In the genomic region with DNA sequence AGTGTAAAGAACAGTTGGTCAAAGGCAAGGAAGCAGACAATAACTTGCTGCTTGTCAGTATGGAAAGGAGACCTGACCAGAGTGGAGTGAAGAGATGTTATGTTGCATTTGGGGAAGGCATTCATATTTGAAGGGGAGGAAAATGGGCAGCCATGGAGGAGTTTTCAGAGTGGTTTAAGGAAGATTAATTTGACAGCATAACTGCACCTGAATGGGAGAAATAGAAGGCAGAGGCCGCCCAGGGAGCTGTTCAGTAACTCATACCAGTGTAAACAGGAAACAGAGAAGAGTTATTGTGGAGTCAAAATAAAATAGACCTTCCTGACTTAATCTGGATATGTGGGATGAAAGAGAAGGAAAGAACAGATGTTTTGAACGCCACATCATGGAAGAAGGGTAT, we compare ENCODE assay signal across 21 cellular contexts. TPM values are rescaled to one million over a fixed set of nuclear protein-coding genes. Genes with fewer than 3 reads are reported as not detected.
A peak's percentile ranks its signal among the peaks of the same experiment; 100 is the strongest.
DNase-seq lines count a peak whose midpoint lies in the region; ATAC-seq, FAIRE-seq and TF ChIP-seq lines count a peak whose summit lies in the region.
"Had no signal": no experiment of that assay in that cellular context is flagged by ENCODE, and none has a peak within 500 bp of the region (broad histone marks: within the 10 kb centered on the region; RNA-seq: fewer than 3 reads in every experiment).

No MANE protein-coding gene starts in this region.

- no peak overlapping the region for H3K27ac ChIP-seq in naive thymus-derived CD4-positive, alpha-beta T cell (ENCODE audit: low read depth, low read length)
- H3K27ac ChIP-seq: foreskin keratinocyte, VCaP had no signal

- H3K27me3 Mint-ChIP-seq in Calu3 (ENCODE audit: unreplicated experiment) (no peaks in the 10 kb centered on the region), chondrocyte (ENCODE audit: low read depth) (no peaks in the 10 kb centered on the region)
- H3K27me3 Mint-ChIP-seq in naive thymus-derived CD4-positive, alpha-beta T cell, result no peaks in the 10 kb centered on the region
- H3K27me3 Mint-ChIP-seq: naive B cell had no signal

- H3K4me2 ChIP-seq in Loucy (ENCODE audit: low read depth, low read length, poor library complexity, severe bottlenecking), result peak overlapping the region; percentile 51

- peak; percentile 37 for ATAC-seq in mucosa of descending colon
- ATAC-seq in naive thymus-derived CD4-positive, alpha-beta T cell, result no peak
- ATAC-seq: activated CD8-positive, alpha-beta T cell treated with anti-CD3 and anti-CD28 coated beads, Interleukin-2, amount 10 ng/mL, durations not matched to agents 7 days and 5 days; foreskin keratinocyte had no signal

- H3K9me2 ChIP-seq in Loucy (replicated peaks; ENCODE audit: low read depth, low read length), result no peaks in the 10 kb centered on the region

- no peaks in the 10 kb centered on the region for H3K36me3 ChIP-seq in Loucy (ENCODE audit: insufficient read depth, low read length)
- H3K36me3 ChIP-seq in bronchial epithelial cell (ENCODE audit: control insufficient read depth, insufficient read depth, low read length), result no peaks in the 10 kb centered on the region
- no peaks in the 10 kb centered on the region for H3K36me3 ChIP-seq in mucosa of descending colon (ENCODE audit: low read depth)
- no peaks in the 10 kb centered on the region for H3K36me3 ChIP-seq in naive thymus-derived CD4-positive, alpha-beta T cell (ENCODE audit: control insufficient read depth in 2 of 3, insufficient read depth in 3 of 3, low read length in 3 of 3)
- H3K36me3 ChIP-seq: MG63 had no signal

- POLR2A ChIA-PET in naive thymus-derived CD4-positive, alpha-beta T cell (lab: Charles Lee), result no interaction called here

- no TSS peak for BruUV-seq in Calu3 (replicated peaks; lab: Mats Ljungman, UMichigan)

- H4K20me1 ChIP-seq in Loucy (ENCODE audit: insufficient read depth, low read length, poor library complexity, severe bottlenecking), result peaks cover 12% of the 10 kb centered on the region

- H3F3A ChIP-seq in Loucy (ENCODE audit: low read depth), result peaks cover 4% of the 10 kb centered on the region; the same call in 1 of the 2 replicates

- no peaks in the 10 kb centered on the region for H3K9me3 ChIP-seq in Loucy (ENCODE audit: insufficient read depth, low read depth, low read length)
- no peaks in the 10 kb centered on the region for H3K9me3 ChIP-seq in mucosa of descending colon
- H3K9me3 ChIP-seq in naive thymus-derived CD4-positive, alpha-beta T cell (ENCODE audit: control insufficient read depth in 2 of 3, low read length in 3 of 3), result no peaks in the 10 kb centered on the region
- H3K9me3 ChIP-seq: MG63 had no signal

- peaks cover 71% of the 10 kb centered on the region for H3K4me1 ChIP-seq in Loucy (ENCODE audit: insufficient read depth, low read length, poor library complexity, severe bottlenecking)
- H3K4me1 ChIP-seq in mucosa of descending colon (ENCODE audit: low read depth), result peaks cover 50% of the 10 kb centered on the region
- H3K4me1 ChIP-seq in naive thymus-derived CD4-positive, alpha-beta T cell (ENCODE audit: control insufficient read depth in 2 of 2, insufficient read depth in 2 of 2, low read length in 2 of 2), result no peaks in the 10 kb centered on the region

- no peak overlapping the region for H3K4me3 ChIP-seq in Loucy (ENCODE audit: low read length, poor library complexity, severe bottlenecking)
- no peak overlapping the region for H3K4me3 ChIP-seq in bronchial epithelial cell (ENCODE audit: low read depth, low read length)
- no peak overlapping the region for H3K4me3 ChIP-seq in mucosa of descending colon
- no peak overlapping the region for H3K4me3 ChIP-seq in naive thymus-derived CD4-positive, alpha-beta T cell (ENCODE audit: low read length)
- H3K4me3 ChIP-seq: MG63, skin epidermis had no signal

- no peak overlapping the region for H3K9ac ChIP-seq in Loucy (ENCODE audit: low read depth, low read length, poor library complexity, severe bottlenecking)

- H3K79me2 ChIP-seq in Loucy (ENCODE audit: insufficient read depth, low read length), result peaks cover 99% of the 10 kb centered on the region

- peaks cover 45% of the 10 kb centered on the region for H3K4me1 Mint-ChIP-seq in Calu3 (ENCODE audit: low read depth, unreplicated experiment)
- H3K4me1 Mint-ChIP-seq in chondrocyte (ENCODE audit: low read depth), result peaks cover 17% of the 10 kb centered on the region
- H3K4me1 Mint-ChIP-seq in naive thymus-derived CD4-positive, alpha-beta T cell, result peaks cover 18 to 30% (median 24%) of the 10 kb centered on the region in 7 donors

- TF ChIP-seq CTCF in Calu3 (IDR thresholded peaks at IDR 0.05; ENCODE audit: unreplicated experiment) (no peak), Loucy (conservative IDR thresholded peaks at IDR 0.05; ENCODE audit: low read length) (no peak), bronchial epithelial cell (IDR thresholded peaks at IDR 0.05; ENCODE audit: insufficient read depth, low read length, severe bottlenecking) (no peak), mucosa of descending colon (IDR thresholded peaks at IDR 0.05) (no peak), chondrocyte (IDR thresholded peaks at IDR 0.05) (no peak)

- no peaks in the 10 kb centered on the region for H3K27me3 ChIP-seq in Loucy (ENCODE audit: insufficient read depth, low read length, poor library complexity, severe bottlenecking)
- H3K27me3 ChIP-seq in bronchial epithelial cell (ENCODE audit: control insufficient read depth, insufficient read depth, low read length), result no peaks in the 10 kb centered on the region
- H3K27me3 ChIP-seq in naive thymus-derived CD4-positive, alpha-beta T cell (ENCODE audit: control insufficient read depth in 2 of 2, insufficient read depth in 2 of 2, low read length in 2 of 2), result no peaks in the 10 kb centered on the region
- H3K27me3 ChIP-seq: foreskin keratinocyte, MG63 had no signal

- intact Hi-C loops in Calu3 (cut with micrococcal nuclease; ENCODE audit: unreplicated experiment), result no loop called here
- intact Hi-C loops in mucosa of descending colon (cut with DNase I, micrococcal nuclease), result no loop called here
- intact Hi-C loops in naive thymus-derived CD4-positive, alpha-beta T cell (cut with micrococcal nuclease), result no loop called here

- H3K36me3 Mint-ChIP-seq in Calu3 (ENCODE audit: insufficient read depth, unreplicated experiment), result no peaks in the 10 kb centered on the region
- H3K36me3 Mint-ChIP-seq in chondrocyte (ENCODE audit: low read depth), result no peaks in the 10 kb centered on the region
- H3K36me3 Mint-ChIP-seq in naive thymus-derived CD4-positive, alpha-beta T cell, result peaks cover 0 to 13% (median 0%) of the 10 kb centered on the region in 5 donors
- H3K36me3 Mint-ChIP-seq: naive B cell had no signal

- no peak overlapping the region for H3K4me3 Mint-ChIP-seq in Calu3 (ENCODE audit: low read depth, unreplicated experiment)
- no peak overlapping the region for H3K4me3 Mint-ChIP-seq in chondrocyte (ENCODE audit: unreplicated experiment)
- no peak overlapping the region for H3K4me3 Mint-ChIP-seq in naive thymus-derived CD4-positive, alpha-beta T cell
- H3K4me3 Mint-ChIP-seq: activated CD8-positive, alpha-beta T cell treated with anti-CD3 and anti-CD28 coated beads, Interleukin-2, amount 10 ng/mL, durations not matched to agents 7 days and 5 days had no signal

- peak; percentile 62 for FAIRE-seq in bronchial epithelial cell (lab: Jason Lieb, UNC)
- no peak for FAIRE-seq in urothelium cell line (lab: Jason Lieb, UNC)
- FAIRE-seq: endometrium, GM12892 had no signal

- CTCF ChIA-PET in Calu3 (lab: Charles Lee), result no interaction called here
- CTCF ChIA-PET in naive thymus-derived CD4-positive, alpha-beta T cell (lab: Charles Lee), result no interaction called here

- H2AFZ ChIP-seq in Loucy (ENCODE audit: low read length), result no peak overlapping the region

- H3K9me3 Mint-ChIP-seq in Calu3 (ENCODE audit: low read depth, unreplicated experiment) (no peaks in the 10 kb centered on the region), chondrocyte (ENCODE audit: low read depth) (no peaks in the 10 kb centered on the region)
- no peaks in the 10 kb centered on the region for H3K9me3 Mint-ChIP-seq in naive thymus-derived CD4-positive, alpha-beta T cell
- H3K9me3 Mint-ChIP-seq: naive B cell had no signal

- H3K27ac Mint-ChIP-seq in Calu3 (ENCODE audit: unreplicated experiment) (peak overlapping the region; percentile 3), chondrocyte (ENCODE audit: unreplicated experiment) (no peak overlapping the region)
- no peak overlapping the region for H3K27ac Mint-ChIP-seq in naive thymus-derived CD4-positive, alpha-beta T cell
- H3K27ac Mint-ChIP-seq: activated CD8-positive, alpha-beta T cell treated with anti-CD3 and anti-CD28 coated beads, Interleukin-2, amount 10 ng/mL, durations not matched to agents 7 days and 5 days had no signal

- DNase-seq in Calu3, result no peak
- DNase-seq in bronchial epithelial cell (ENCODE audit: low read depth), result no peak
- DNase-seq in mucosa of descending colon, result peak in 1 of 3 donors; percentile 48
- DNase-seq in HK-2 (ENCODE audit: unreplicated experiment), result no peak
- DNase-seq in chondrocyte (ENCODE audit: low spot score), result no peak
- DNase-seq in naive thymus-derived CD4-positive, alpha-beta T cell, result no peak
- DNase-seq in urothelium cell line (ENCODE audit: low spot score), result no peak
- DNase-seq: activated CD8-positive, alpha-beta T cell treated with anti-CD3 and anti-CD28 coated beads, Interleukin-2, amount 10 ng/mL, durations not matched to agents 7 days and 5 days; central memory CD4-positive, alpha-beta T cell; foreskin keratinocyte; GF-D8; MG63; naive B cell; NCI-H1930; stimulated activated CD4-positive, alpha-beta T cell treated with anti-CD3 and anti-CD28 coated beads, Interleukin-4, amount 100 ng/mL, for 4 hours; stimulated activated CD8-positive, alpha-beta memory T cell treated with anti-CD3 and anti-CD28 coated beads, Interleukin-4, amount 100 ng/mL, for 48 hours had no signal

RNA-seq across cellular contexts. Expression of gene SLC44A1, which starts 13.3 kb away (rescaled TPM):
- total RNA-seq in Calu3 (2022) (36.6 and 41.2 TPM in 2 replicates), bronchial epithelial cell (39.4 and 51.3 TPM in 2 replicates), mucosa of descending colon (100 to 1,000 TPM in 2 of 3 donors, 10 to 100 TPM in 1; 85.1 to 183 (median 121) TPM), chondrocyte (17.1 to 34.5 TPM (median 18.6 TPM) in 3 replicates)
- total RNA-seq in naive thymus-derived CD4-positive, alpha-beta T cell, result 10 to 100 TPM in 3 of 5 experiments, 1 to 10 TPM in 2; 7.7 to 13.8 (median 11.1) TPM
- polyA plus RNA-seq in naive thymus-derived CD4-positive, alpha-beta T cell, result 10 to 100 TPM; 19.3 to 21.8 TPM
